In genomic region chr7:121085922-121086321, GRCh38 we compare ENCODE assay signal across 16 cellular contexts.
DNase-seq lines count a peak whose midpoint lies in the region; ATAC-seq, FAIRE-seq and TF ChIP-seq lines count a peak whose summit lies in the region.
"Had no signal": no experiment of that assay in that cellular context is flagged by ENCODE, and none has a peak within 500 bp of the region (broad histone marks: within the 10 kb centered on the region; RNA-seq: fewer than 3 reads in every experiment).

No MANE protein-coding gene starts in this region.

- H3K36me3 ChIP-seq in right lobe of liver (no peaks in the 10 kb centered on the region), HepG2 (replicated peaks in 1 of 2; ENCODE audit: control insufficient read depth in 1 of 2, insufficient read depth in 2 of 2, low read length in 2 of 2) (no peaks in the 10 kb centered on the region), osteoblast (ENCODE audit: insufficient read depth, low read length) (no peaks in the 10 kb centered on the region)

- no peak for TF ChIP-seq CTCF in right lobe of liver (IDR thresholded peaks at IDR 0.05)
- no peak for TF ChIP-seq CTCF in HepG2 (CRISPR knock-in tag; IDR thresholded peaks at IDR 0.05)
- no peak for TF ChIP-seq CTCF in osteoblast (IDR thresholded peaks at IDR 0.05; ENCODE audit: extremely low read depth, low read depth, low read length)

- POLR2A ChIA-PET in HepG2 (lab: Yijun Ruan, JAX) = no interaction called here

- H3K27me3 ChIP-seq in right lobe of liver = no peaks in the 10 kb centered on the region
- no peaks in the 10 kb centered on the region for H3K27me3 ChIP-seq in HepG2 (ENCODE audit: control insufficient read depth in 1 of 2, insufficient read depth in 2 of 2, low read length in 2 of 2)
- H3K27me3 ChIP-seq in osteoblast (ENCODE audit: insufficient read depth, low read length) = no peaks in the 10 kb centered on the region

- H3K27ac ChIP-seq in right lobe of liver (peak overlapping the region in 2 of 3 donors; percentile 7 to 14), HepG2 (ENCODE audit: extremely low read length, insufficient read depth, low read length) (no peak overlapping the region), osteoblast (ENCODE audit: low read depth, low read length) (peak overlapping the region; percentile 83)

- H3K4me1 Mint-ChIP-seq in activated T-helper 2 cell treated with anti-CD3 and anti-CD28 coated beads, Interferon-gamma antibody, Interleukin-2, Interleukin-4, amounts not matched to agents 10 μg/mL and 5 μg/mL and 100 μg/mL, durations not matched to agents 14 hours and 24 hours and 36 hours (ENCODE audit: low read depth) = peaks cover 6% of the 10 kb centered on the region
- H3K4me1 Mint-ChIP-seq: activated naive CD8-positive, alpha-beta T cell treated with anti-CD3 and anti-CD28 coated beads for 36 hours had no signal

- H3K79me2 ChIP-seq in HepG2 (ENCODE audit: insufficient read depth, low read length) (no peaks in the 10 kb centered on the region), osteoblast (ENCODE audit: insufficient read depth, low read length) (no peaks in the 10 kb centered on the region)

- H4K20me1 ChIP-seq in HepG2 (ENCODE audit: insufficient read depth, low read length) (no peaks in the 10 kb centered on the region), osteoblast (ENCODE audit: insufficient read depth, low read length) (no peaks in the 10 kb centered on the region)

- TF ChIP-seq RAD21 in HepG2 (CRISPR knock-in tag; IDR thresholded peaks at IDR 0.05) = no peak

- no peak overlapping the region for H3K9ac ChIP-seq in HepG2 (ENCODE audit: insufficient read depth, low read depth, low read length)

- no peaks in the 10 kb centered on the region for H3K9me3 ChIP-seq in right lobe of liver
- H3K9me3 ChIP-seq in HepG2 (ENCODE audit: low read length) = no peaks in the 10 kb centered on the region
- H3K9me3 ChIP-seq in osteoblast (ENCODE audit: low read depth, low read length) = no peaks in the 10 kb centered on the region

- H2AFZ ChIP-seq in HepG2 (ENCODE audit: low read length) (no peak overlapping the region), osteoblast (ENCODE audit: low read length) (no peak overlapping the region)

- intact Hi-C loops in right lobe of liver (cut with DNase I) = no loop called here
- intact Hi-C loops in HepG2 (cut with micrococcal nuclease; ENCODE audit: unreplicated experiment) = no loop called here
- intact Hi-C loops in activated T-helper 2 cell treated with anti-CD3 and anti-CD28 coated beads, Interferon-gamma antibody, Interleukin-2, Interleukin-4, amounts not matched to agents 10 μg/mL and 5 μg/mL and 100 μg/mL, durations not matched to agents 14 hours and 24 hours and 36 hours (cut with micrococcal nuclease) = no loop called here

- FAIRE-seq in HepG2 (lab: Jason Lieb, UNC) = no peak

- BruUV-seq in HepG2 (replicated peaks; lab: Mats Ljungman, UMichigan) = no TSS peak

- no peaks in the 10 kb centered on the region for H3K36me3 Mint-ChIP-seq in activated T-helper 2 cell treated with anti-CD3 and anti-CD28 coated beads, Interferon-gamma antibody, Interleukin-2, Interleukin-4, amounts not matched to agents 10 μg/mL and 5 μg/mL and 100 μg/mL, durations not matched to agents 14 hours and 24 hours and 36 hours (ENCODE audit: low read depth)
- H3K36me3 Mint-ChIP-seq: activated naive CD8-positive, alpha-beta T cell treated with anti-CD3 and anti-CD28 coated beads for 36 hours; naive thymus-derived CD8-positive, alpha-beta T cell had no signal

- CTCF ChIA-PET in HepG2 (lab: Yijun Ruan, JAX; ENCODE audit: low intra/inter-chr PET ratio, low total read pairs) = no interaction called here

- WGBS in right lobe of liver (ENCODE audit: insufficient coverage, low coverage, low lambda C conversion rate, missing lambda C conversion rate) = 29% methylated on average over 3 of the region's 3 CpGs
- WGBS in HepG2 (ENCODE audit: low lambda C conversion rate) = 46% methylated on average over 3 of the region's 3 CpGs

- no peak for DNase-seq in right lobe of liver
- no peak for DNase-seq in HepG2 (ENCODE audit: low spot score)
- peak; percentile 77 for DNase-seq in fibroblast of gingiva (ENCODE audit: low read depth)
- DNase-seq in osteoblast (ENCODE audit: insufficient read length, low spot score, missing footprints) = no peak
- DNase-seq in MV-4-11 (lab: John Stamatoyannopoulos, UW) = no peak
- no peak for DNase-seq in activated T-helper 2 cell treated with anti-CD3 and anti-CD28 coated beads, Interferon-gamma antibody, Interleukin-2, Interleukin-4, amounts not matched to agents 10 μg/mL and 5 μg/mL and 100 μg/mL, durations not matched to agents 14 hours and 24 hours and 36 hours (ENCODE audit: low spot score)
- DNase-seq in RKO (ENCODE audit: low spot score) = no peak
- DNase-seq in cerebellar cortex (ENCODE audit: low spot score) = no peak
- DNase-seq: activated B cell treated with CpG ODN at 0.5 μM for 24 hours; activated naive CD8-positive, alpha-beta T cell treated with anti-CD3 and anti-CD28 coated beads for 36 hours; dermis blood vessel endothelial cell; islet precursor cell; KBM-7; naive thymus-derived CD8-positive, alpha-beta T cell; NCI-H774 had no signal

- H3K4me2 ChIP-seq in HepG2 (ENCODE audit: low read depth, low read length) = no peak overlapping the region
- peak overlapping the region; percentile 67 for H3K4me2 ChIP-seq in osteoblast (ENCODE audit: insufficient read depth, low read length)

- in situ Hi-C loops in HepG2 (cut with HindIII; ENCODE audit: extremely low pct_ligation_motif_present, low pct_unique_long_range_greater_than_20kb) = no loop called here

- H3K4me3 ChIP-seq in right lobe of liver = no peak overlapping the region
- H3K4me3 ChIP-seq in HepG2 (replicated peaks in 1 of 3; ENCODE audit: insufficient read depth in 1 of 3, low read depth in 2 of 3, low read length in 3 of 3) = no peak overlapping the region
- H3K4me3 ChIP-seq in osteoblast (ENCODE audit: insufficient read depth, low read length) = no peak overlapping the region

- peaks cover 16% of the 10 kb centered on the region for H3K27me3 Mint-ChIP-seq in activated T-helper 2 cell treated with anti-CD3 and anti-CD28 coated beads, Interferon-gamma antibody, Interleukin-2, Interleukin-4, amounts not matched to agents 10 μg/mL and 5 μg/mL and 100 μg/mL, durations not matched to agents 14 hours and 24 hours and 36 hours (ENCODE audit: low read depth)
- H3K27me3 Mint-ChIP-seq: activated B cell treated with CpG ODN at 0.5 μM for 24 hours; activated naive CD8-positive, alpha-beta T cell treated with anti-CD3 and anti-CD28 coated beads for 36 hours; type B pancreatic cell had no signal

- TF ChIP-seq EP300 in HepG2 (IDR thresholded peaks at IDR 0.05; ENCODE audit: low read depth in 2 of 2, low read length in 2 of 2) (no peak), HepG2 (CRISPR knock-in tag; IDR thresholded peaks at IDR 0.05; ENCODE audit: borderline replicate concordance) (no peak)

- ATAC-seq in right lobe of liver (peak in 3 of 4 donors; percentile 16 to 48 (median 38)), HepG2 (no peak)
- ATAC-seq: naive thymus-derived CD8-positive, alpha-beta T cell had no signal

- H3K4me1 ChIP-seq in right lobe of liver (peaks cover 0 to 8% (median 0%) of the 10 kb centered on the region in 4 donors), HepG2 (ENCODE audit: insufficient read depth, low read length) (no peaks in the 10 kb centered on the region), osteoblast (ENCODE audit: insufficient read depth, low read length) (peaks cover 60% of the 10 kb centered on the region)

- H3K27ac Mint-ChIP-seq in activated T-helper 2 cell treated with anti-CD3 and anti-CD28 coated beads, Interferon-gamma antibody, Interleukin-2, Interleukin-4, amounts not matched to agents 10 μg/mL and 5 μg/mL and 100 μg/mL, durations not matched to agents 14 hours and 24 hours and 36 hours = no peak overlapping the region
- H3K27ac Mint-ChIP-seq: activated B cell treated with CpG ODN at 0.5 μM for 24 hours; activated naive CD8-positive, alpha-beta T cell treated with anti-CD3 and anti-CD28 coated beads for 36 hours; naive thymus-derived CD8-positive, alpha-beta T cell; type B pancreatic cell had no signal

- no peak overlapping the region for H3K4me3 Mint-ChIP-seq in activated T-helper 2 cell treated with anti-CD3 and anti-CD28 coated beads, Interferon-gamma antibody, Interleukin-2, Interleukin-4, amounts not matched to agents 10 μg/mL and 5 μg/mL and 100 μg/mL, durations not matched to agents 14 hours and 24 hours and 36 hours (ENCODE audit: low read depth)
- H3K4me3 Mint-ChIP-seq: activated B cell treated with CpG ODN at 0.5 μM for 24 hours; activated naive CD8-positive, alpha-beta T cell treated with anti-CD3 and anti-CD28 coated beads for 36 hours; naive thymus-derived CD8-positive, alpha-beta T cell; type B pancreatic cell had no signal

- H3K9me3 Mint-ChIP-seq in activated T-helper 2 cell treated with anti-CD3 and anti-CD28 coated beads, Interferon-gamma antibody, Interleukin-2, Interleukin-4, amounts not matched to agents 10 μg/mL and 5 μg/mL and 100 μg/mL, durations not matched to agents 14 hours and 24 hours and 36 hours = no peaks in the 10 kb centered on the region
- H3K9me3 Mint-ChIP-seq: activated B cell treated with CpG ODN at 0.5 μM for 24 hours; activated naive CD8-positive, alpha-beta T cell treated with anti-CD3 and anti-CD28 coated beads for 36 hours; naive thymus-derived CD8-positive, alpha-beta T cell; type B pancreatic cell had no signal

- TF ChIP-seq POLR2A in right lobe of liver (IDR thresholded peaks at IDR 0.05) (no peak), HepG2 (IDR thresholded peaks at IDR 0.05; ENCODE audit: insufficient read depth in 1 of 2, low read depth in 2 of 2, low read length in 2 of 2) (no peak)

TF ChIP-seq in HepG2, 621 proteins besides CTCF, POLR2A, EP300 and RAD21 (continues in another document):
- TF ChIP-seq NFIB (CRISPR knock-in tag; IDR thresholded peaks at IDR 0.05; ENCODE audit: borderline replicate concordance) (no peak), ZBTB1 (CRISPR knock-in tag; IDR thresholded peaks at IDR 0.05; ENCODE audit: borderline replicate concordance) (no peak)
